8 cellular contexts compared by ENCODE assay signal in the genomic region with DNA sequence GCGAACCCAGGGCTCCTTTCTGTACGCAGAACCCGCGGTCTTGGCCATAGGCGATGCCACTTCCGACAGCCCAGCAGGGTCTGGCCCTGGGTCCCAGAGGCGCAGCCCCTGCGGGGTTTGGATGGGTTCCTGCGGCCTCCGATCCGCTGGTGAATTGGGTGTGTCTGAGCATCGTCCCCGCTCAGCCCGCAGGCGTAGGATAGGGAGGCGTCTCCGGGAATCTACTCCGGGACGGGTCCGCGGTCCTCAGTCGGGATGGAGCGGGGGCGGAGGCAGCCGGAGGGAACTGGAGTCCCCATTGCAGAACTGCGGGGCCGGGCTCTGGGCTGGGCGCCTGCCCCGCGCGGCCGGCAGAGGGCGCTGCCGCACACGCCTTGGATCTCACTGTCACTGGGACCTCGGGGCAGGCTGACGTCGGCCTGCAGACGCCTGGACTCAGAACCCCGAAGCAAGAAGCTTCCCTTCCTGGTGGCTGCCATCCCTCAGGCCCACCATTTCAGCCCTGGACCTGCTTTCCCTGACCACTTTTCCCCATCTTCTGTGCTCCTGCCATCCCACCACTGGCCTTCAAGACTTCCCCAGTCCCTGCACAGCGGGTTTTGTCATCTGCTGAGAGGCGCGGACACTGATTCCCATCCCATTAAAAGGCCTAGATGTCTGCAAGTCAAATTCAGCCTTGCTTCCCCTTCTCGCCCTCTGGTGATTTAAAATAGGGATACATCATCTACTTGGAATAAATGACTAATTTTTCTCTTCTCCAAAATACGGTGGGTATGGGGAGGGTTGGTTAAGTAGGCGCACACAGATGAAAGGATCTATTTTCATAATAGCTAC. TPM values are rescaled to one million over a fixed set of nuclear protein-coding genes. Genes with fewer than 3 reads are reported as not detected.
A peak's percentile ranks its signal among the peaks of the same experiment; 100 is the strongest.
DNase-seq lines count a peak whose midpoint lies in the region; ATAC-seq and TF ChIP-seq lines count a peak whose summit lies in the region.

No MANE protein-coding gene starts in this region.

- ATAC-seq in left ventricle myocardium superior, result peak; percentile 84
- peak; percentile 80 to 90 (median 85) for ATAC-seq in psoas muscle

- no peak overlapping the region for H3K27ac Mint-ChIP-seq in T-helper 1 cell treated with Interleukin-12 subunit alpha and Interleukin-12 subunit beta and Interleukin-4 antibody, amounts not matched to agents 30 μg/mL and 1 μg/mL, for 36 hours

- peaks cover 0 to 19% (median 2%) of the 10 kb centered on the region in 3 donors for H3K27me3 ChIP-seq in psoas muscle (ENCODE audit: insufficient read depth in 3 of 3, low read length in 2 of 3)

- no peak for TF ChIP-seq POLR2A in NB4 (IDR thresholded peaks at IDR 0.05; ENCODE audit: extremely low read depth, insufficient read length)

- H3K9me3 Mint-ChIP-seq in T-helper 1 cell treated with Interleukin-12 subunit alpha and Interleukin-12 subunit beta and Interleukin-4 antibody, amounts not matched to agents 30 μg/mL and 1 μg/mL, for 36 hours, result no peaks in the 10 kb centered on the region

- CTCF ChIA-PET in HEK293 (lab: Yijun Ruan, JAX), result interaction anchor here (0.6 to 19.5 kb wide), 61 partner anchors 9 to 397 kb away, joined by 3 to 451 read pairs (median 4); a partner anchor contains a TSS

- DNase-seq in GDM1 (lab: John Stamatoyannopoulos, UW) (peak; percentile 74), NB4 (ENCODE audit: low read depth) (peak; percentile 90), amygdala (lab: John Stamatoyannopoulos, UW) (peak in 51 of 56 donors; percentile 19 to 86 (median 62)), left ventricle myocardium superior (peak; percentile 93), psoas muscle (peak; percentile 86 to 92), ureter (ENCODE audit: low spot score) (peak; percentile 89)

- H3K4me1 ChIP-seq in HEK293 (ENCODE audit: control insufficient read depth, insufficient read depth, low read length) (peaks cover 2% of the 10 kb centered on the region; the same call in 1 of the 2 replicates), psoas muscle (peaks cover 17% of the 10 kb centered on the region)

- H3K27ac ChIP-seq in HEK293 (ENCODE audit: extremely low read depth, low read depth, low read length) (no peak overlapping the region), psoas muscle (peak overlapping the region; percentile 20)

- peaks cover 45% of the 10 kb centered on the region for H3K4me1 Mint-ChIP-seq in T-helper 1 cell treated with Interleukin-12 subunit alpha and Interleukin-12 subunit beta and Interleukin-4 antibody, amounts not matched to agents 30 μg/mL and 1 μg/mL, for 36 hours (ENCODE audit: low read depth)

- H3K36me3 Mint-ChIP-seq in T-helper 1 cell treated with Interleukin-12 subunit alpha and Interleukin-12 subunit beta and Interleukin-4 antibody, amounts not matched to agents 30 μg/mL and 1 μg/mL, for 36 hours (ENCODE audit: low read depth), result no peaks in the 10 kb centered on the region

- peak overlapping the region; percentile 39 for H3K4me3 ChIP-seq in HEK293 (ENCODE audit: low read depth, low read length)
- H3K4me3 ChIP-seq in NB4 (ENCODE audit: low read depth, low read length), result peak overlapping the region; percentile 75
- H3K4me3 ChIP-seq in psoas muscle, result peak overlapping the region; percentile 64

- intact Hi-C loops in left ventricle myocardium superior (cut with micrococcal nuclease), result loop anchor here (5.0 kb wide), 1 partner anchor 68 kb away; no protein-coding TSS in a partner anchor
- intact Hi-C loops in psoas muscle (cut with DNase I), result loop anchor here (1.0 to 2.0 kb wide), 2 partner anchors 69 to 70 kb away; no protein-coding TSS in a partner anchor

- H3K27me3 Mint-ChIP-seq in T-helper 1 cell treated with Interleukin-12 subunit alpha and Interleukin-12 subunit beta and Interleukin-4 antibody, amounts not matched to agents 30 μg/mL and 1 μg/mL, for 36 hours (ENCODE audit: low read depth), result peaks cover 14% of the 10 kb centered on the region

- H3K4me3 Mint-ChIP-seq in T-helper 1 cell treated with Interleukin-12 subunit alpha and Interleukin-12 subunit beta and Interleukin-4 antibody, amounts not matched to agents 30 μg/mL and 1 μg/mL, for 36 hours, result peak overlapping the region; percentile 65

- H3K9me3 ChIP-seq in HEK293 (ENCODE audit: control insufficient read depth, insufficient read depth, low read depth, low read length) (no peaks in the 10 kb centered on the region), psoas muscle (no peaks in the 10 kb centered on the region)

- peak; percentile 92 for TF ChIP-seq CTCF in HEK293 (tag by site-specific recombination; IDR thresholded peaks at IDR 0.05)
- TF ChIP-seq CTCF in NB4 (IDR thresholded peaks at IDR 0.05; ENCODE audit: low read depth, low read length), result peak; percentile 86
- TF ChIP-seq CTCF in psoas muscle (IDR thresholded peaks at IDR 0.05), result peak; percentile 99

- H3K36me3 ChIP-seq in HEK293 (ENCODE audit: control insufficient read depth in 2 of 2, insufficient read depth in 1 of 2, low read length in 2 of 2), result no peaks in the 10 kb centered on the region
- no peaks in the 10 kb centered on the region for H3K36me3 ChIP-seq in psoas muscle (ENCODE audit: insufficient read depth in 1 of 2, low read depth in 1 of 2)

- 11 to 15% (median 12%) methylated on average over 36 to 46 of the region's 46 CpGs for WGBS in psoas muscle, 3 donors

- POLR2A ChIA-PET in HEK293 (lab: Yijun Ruan, JAX), result interaction anchor here (0.6 to 2.0 kb wide), 7 partner anchors 16 to 348 kb away, joined by 3 to 9 read pairs (median 4); no protein-coding TSS in a partner anchor

TF ChIP-seq in HEK293, 187 proteins besides CTCF, POLR2A, EP300 and RAD21 (continues in another document):
- TF ChIP-seq ZEB2 (tag by site-specific recombination; IDR thresholded peaks at IDR 0.05) (peak; percentile 71), ZBTB1 (tag by site-specific recombination; IDR thresholded peaks at IDR 0.05) (no peak), KLF16 (tag by site-specific recombination; IDR thresholded peaks at IDR 0.05) (peak; percentile 35; the same call in 1 of the 2 replicates), ZFP37 (tag by site-specific recombination; IDR thresholded peaks at IDR 0.05) (peak; percentile 71), GLIS1 (tag by site-specific recombination; IDR thresholded peaks at IDR 0.05) (no peak), SP3 (tag by site-specific recombination; IDR thresholded peaks at IDR 0.05) (peak; percentile 37; the same call in 1 of the 2 replicates), ZNF354C (tag by site-specific recombination; IDR thresholded peaks at IDR 0.05; ENCODE audit: borderline replicate concordance, low read depth) (no peak), ZNF571 (tag by site-specific recombination; IDR thresholded peaks at IDR 0.05) (no peak), ZNF341 (tag by site-specific recombination; IDR thresholded peaks at IDR 0.05; ENCODE audit: low read depth) (peak; percentile 42; the same call in 1 of the 2 replicates), ZIC2 (tag by site-specific recombination; IDR thresholded peaks at IDR 0.05) (peak; percentile 28; the same call in 1 of the 2 replicates), ZBTB20 (tag by site-specific recombination; IDR thresholded peaks at IDR 0.05) (peak; percentile 75), ZBTB8A (tag by site-specific recombination; IDR thresholded peaks at IDR 0.05) (peak; percentile 75), ZNF654 (tag by site-specific recombination; IDR thresholded peaks at IDR 0.05; ENCODE audit: low read depth) (peak; percentile 53), ZNF747 (tag by site-specific recombination; IDR thresholded peaks at IDR 0.05) (no peak)
- TF ChIP-seq, protein P1, sequence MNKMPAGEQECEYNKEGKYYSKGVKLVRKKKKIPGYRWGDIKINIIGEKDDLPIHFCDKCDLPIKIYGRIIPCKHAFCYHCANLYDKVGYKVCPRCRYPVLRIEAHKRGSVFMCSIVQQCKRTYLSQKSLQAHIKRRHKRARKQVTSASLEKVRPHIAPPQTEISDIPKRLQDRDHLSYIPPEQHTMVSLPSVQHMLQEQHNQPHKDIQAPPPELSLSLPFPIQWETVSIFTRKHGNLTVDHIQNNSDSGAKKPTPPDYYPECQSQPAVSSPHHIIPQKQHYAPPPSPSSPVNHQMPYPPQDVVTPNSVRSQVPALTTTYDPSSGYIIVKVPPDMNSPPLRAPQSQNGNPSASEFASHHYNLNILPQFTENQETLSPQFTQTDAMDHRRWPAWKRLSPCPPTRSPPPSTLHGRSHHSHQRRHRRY (tag by site-specific recombination; IDR thresholded peaks at IDR 0.05), result no peak
- TF ChIP-seq, protein P2, sequence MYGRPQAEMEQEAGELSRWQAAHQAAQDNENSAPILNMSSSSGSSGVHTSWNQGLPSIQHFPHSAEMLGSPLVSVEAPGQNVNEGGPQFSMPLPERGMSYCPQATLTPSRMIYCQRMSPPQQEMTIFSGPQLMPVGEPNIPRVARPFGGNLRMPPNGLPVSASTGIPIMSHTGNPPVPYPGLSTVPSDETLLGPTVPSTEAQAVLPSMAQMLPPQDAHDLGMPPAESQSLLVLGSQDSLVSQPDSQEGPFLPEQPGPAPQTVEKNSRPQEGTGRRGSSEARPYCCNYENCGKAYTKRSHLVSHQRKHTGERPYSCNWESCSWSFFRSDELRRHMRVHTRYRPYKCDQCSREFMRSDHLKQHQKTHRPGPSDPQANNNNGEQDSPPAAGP (tag by site-specific recombination; IDR thresholded peaks at IDR 0.05), result 0 out of 2 replicates have a peak, but pooled peaks have one; percentile 4
- TF ChIP-seq, protein P3, sequence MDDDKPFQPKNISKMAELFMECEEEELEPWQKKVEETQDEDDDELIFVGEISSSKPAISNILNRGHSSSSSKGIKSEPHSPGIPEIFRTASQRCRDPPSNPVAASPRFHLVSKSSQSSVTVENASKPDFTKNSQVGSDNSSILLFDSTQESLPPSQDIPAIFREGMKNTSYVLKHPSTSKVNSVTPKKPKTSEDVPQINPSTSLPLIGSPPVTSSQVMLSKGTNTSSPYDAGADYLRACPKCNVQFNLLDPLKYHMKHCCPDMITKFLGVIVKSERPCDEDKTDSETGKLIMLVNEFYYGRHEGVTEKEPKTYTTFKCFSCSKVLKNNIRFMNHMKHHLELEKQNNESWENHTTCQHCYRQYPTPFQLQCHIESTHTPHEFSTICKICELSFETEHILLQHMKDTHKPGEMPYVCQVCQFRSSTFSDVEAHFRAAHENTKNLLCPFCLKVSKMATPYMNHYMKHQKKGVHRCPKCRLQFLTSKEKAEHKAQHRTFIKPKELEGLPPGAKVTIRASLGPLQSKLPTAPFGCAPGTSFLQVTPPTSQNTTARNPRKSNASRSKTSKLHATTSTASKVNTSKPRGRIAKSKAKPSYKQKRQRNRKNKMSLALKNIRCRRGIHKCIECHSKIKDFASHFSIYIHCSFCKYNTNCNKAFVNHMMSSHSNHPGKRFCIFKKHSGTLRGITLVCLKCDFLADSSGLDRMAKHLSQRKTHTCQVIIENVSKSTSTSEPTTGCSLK (tag by site-specific recombination; IDR thresholded peaks at IDR 0.05), result no peak

RNA-seq across cellular contexts. Expression of a gene that starts 38.3 kb away (rescaled TPM):
- total RNA-seq in left ventricle myocardium superior (56.0 TPM), psoas muscle (1 to 10 TPM; 2.2 to 6.9 (median 3.0) TPM), ureter (39.6 TPM)
- polyA plus RNA-seq in psoas muscle, result 1 to 10 TPM; 1.4 to 1.7 (median 1.6) TPM
